16 cellular contexts compared by ENCODE assay signal in the genomic region with DNA sequence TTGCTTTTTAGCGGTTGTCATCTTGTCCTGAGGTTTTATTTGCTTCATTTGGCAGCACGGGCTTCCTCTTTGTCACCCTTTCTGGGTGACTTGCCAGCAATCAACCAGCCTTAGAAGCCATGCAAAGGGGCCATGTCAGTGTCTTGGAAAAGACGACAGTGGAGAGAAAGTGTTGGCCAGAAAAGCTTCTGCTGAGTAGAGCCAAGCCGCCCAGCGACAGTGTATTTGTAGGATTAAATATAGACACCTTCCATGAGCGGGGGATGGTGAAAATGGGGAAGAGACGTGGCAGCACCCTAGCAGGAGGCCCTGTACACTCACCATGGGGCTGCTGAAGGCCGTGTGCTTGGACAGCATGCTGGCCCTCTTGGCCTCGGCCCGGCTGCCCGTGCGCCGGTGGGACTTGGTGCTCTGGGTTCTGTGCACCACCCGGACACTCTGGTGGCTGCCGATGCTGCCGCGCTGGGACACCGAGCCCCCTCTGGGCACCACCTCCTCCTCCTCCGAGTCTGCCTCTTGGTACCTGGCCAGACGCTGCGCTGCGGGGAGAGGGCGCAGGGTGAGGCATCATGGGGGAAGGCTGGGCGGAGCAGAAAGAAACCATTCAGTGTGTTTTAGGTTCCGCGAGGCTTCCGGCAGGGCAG.
DNase-seq lines count a peak whose midpoint lies in the region; ATAC-seq and TF ChIP-seq lines count a peak whose summit lies in the region.
"Had no signal": no experiment of that assay in that cellular context is flagged by ENCODE, and none has a peak within 500 bp of the region (broad histone marks: within the 10 kb centered on the region; RNA-seq: fewer than 3 reads in every experiment).

No MANE protein-coding gene starts in this region.

- in situ Hi-C loops in astrocyte of the spinal cord (cut with HindIII; ENCODE audit: low sequenced_read_pairs) = no loop called here

- no peak overlapping the region for H3K4me3 ChIP-seq in astrocyte of the spinal cord (ENCODE audit: low read depth, low read length)
- H3K4me3 ChIP-seq: left lung had no signal

- DNase-seq in astrocyte of the spinal cord (ENCODE audit: low read depth, low spot score) (peak; percentile 6), sciatic nerve (ENCODE audit: low spot score) (no peak), EL (no peak), 8988T (no peak), NK-92 (lab: John Stamatoyannopoulos, UW; ENCODE audit: unreplicated experiment) (no peak)
- DNase-seq: activated CD8-positive, alpha-beta T cell treated with anti-CD3 and anti-CD28 coated beads, Interleukin-2, amount 10 ng/mL, durations not matched to agents 7 days and 5 days; CD8-positive, alpha-beta T cell; GDM1; hippocampal formation; left lung; NCI-H1694 treated with DMSO at 0.1 percent for 48 hours; NCI-H774; SHP77 had no signal

- intact Hi-C loops in sciatic nerve (cut with DNase I) = no loop called here

- peak; percentile 36 for ATAC-seq in GM18517 (IDR thresholded peaks at IDR 0.05; ENCODE audit: unreplicated experiment)
- peak; percentile 15 for ATAC-seq in HG03196 (IDR thresholded peaks at IDR 0.05; ENCODE audit: unreplicated experiment)
- ATAC-seq in sciatic nerve = peak; percentile 25
- no peak for ATAC-seq in esophagus mucosa
- ATAC-seq: activated CD8-positive, alpha-beta T cell treated with anti-CD3 and anti-CD28 coated beads, Interleukin-2, amount 10 ng/mL, durations not matched to agents 7 days and 5 days; CD8-positive, alpha-beta T cell; left lung had no signal

- no peak for TF ChIP-seq CTCF in astrocyte of the spinal cord (IDR thresholded peaks at IDR 0.05; ENCODE audit: low read depth, low read length)
